Comparison of ENCODE assay signal across 1 cellular context in genomic region chr11:75554258-75555022, GRCh38.
TF ChIP-seq lines count a peak whose summit lies in the region.

No MANE protein-coding gene starts in this region.

TF ChIP-seq in K562, 482 proteins besides CTCF, POLR2A, EP300 and RAD21 (continued from another document and continues in another):
- TF ChIP-seq DEAF1 (CRISPR knock-in tag; IDR thresholded peaks at IDR 0.05) (no peak), FOXJ3 (CRISPR knock-in tag; IDR thresholded peaks at IDR 0.05) (no peak), ZNF511 (CRISPR knock-in tag; IDR thresholded peaks at IDR 0.05) (no peak), KDM4B (IDR thresholded peaks at IDR 0.05; ENCODE audit: borderline replicate concordance in 2 of 2, low read depth in 1 of 2) (no peak), NRF1 (conservative IDR thresholded peaks at IDR 0.05 in 1 of 2, IDR thresholded peaks at IDR 0.05 in 1 of 2) (peak; percentile 77 to 82), NFIC (IDR thresholded peaks at IDR 0.05) (peak; percentile 97), BRD4 (IDR thresholded peaks at IDR 0.05) (peak; percentile 36; the same call in 1 of the 2 replicates), AFF4 (CRISPR knock-in tag; IDR thresholded peaks at IDR 0.05) (no peak), MLX (CRISPR knock-in tag; conservative IDR thresholded peaks at IDR 0.05) (no peak), ZNF764 (CRISPR knock-in tag; IDR thresholded peaks at IDR 0.05; ENCODE audit: low read depth) (no peak), MGA (IDR thresholded peaks at IDR 0.05) (no peak; the same call in 1 of the 2 replicates), TBL1XR1 (IDR thresholded peaks at IDR 0.05; ENCODE audit: low read length in 2 of 2) (no peak), KLF10 (CRISPR knock-in tag; IDR thresholded peaks at IDR 0.05) (no peak), FOS (IDR thresholded peaks at IDR 0.05; ENCODE audit: extremely low read depth, insufficient read length) (peak; percentile 46), ZNF512 (tag; IDR thresholded peaks at IDR 0.05) (no peak), CBFA2T3 (IDR thresholded peaks at IDR 0.05) (peak; percentile 39; the same call in 1 of the 2 replicates), TCF3 (CRISPR knock-in tag; IDR thresholded peaks at IDR 0.05) (peak; percentile 40; the same call in 1 of the 2 replicates), MYC (IDR thresholded peaks at IDR 0.05; ENCODE audit: low read depth, low read length) (peak; percentile 87), MYC (CRISPR knock-in tag; IDR thresholded peaks at IDR 0.05; ENCODE audit: borderline replicate concordance, low read depth) (no peak), HSF4 (CRISPR knock-in tag; IDR thresholded peaks at IDR 0.05; ENCODE audit: borderline replicate concordance) (0 out of 2 replicates have a peak, but pooled peaks have one; percentile 69), STAG1 (CRISPR knock-in tag; IDR thresholded peaks at IDR 0.05; ENCODE audit: borderline replicate concordance) (no peak), CBX8 (IDR thresholded peaks at IDR 0.05; ENCODE audit: borderline replicate concordance, extremely low read depth, low read depth, low read length, poor library complexity, severe bottlenecking) (no peak), ATF7 (IDR thresholded peaks at IDR 0.05) (peak; percentile 78), ZNF583 (CRISPR knock-in tag; IDR thresholded peaks at IDR 0.05) (no peak), ID3 (CRISPR knock-in tag; IDR thresholded peaks at IDR 0.05) (no peak), ID3 (tag; IDR thresholded peaks at IDR 0.05) (peak; percentile 65; the same call in 1 of the 2 replicates), HMG20B (CRISPR knock-in tag; IDR thresholded peaks at IDR 0.05) (no peak), SMAD4 (CRISPR knock-in tag; conservative IDR thresholded peaks at IDR 0.05) (peak; percentile 78), CCNT2 (IDR thresholded peaks at IDR 0.05; ENCODE audit: borderline replicate concordance, extremely low read depth, insufficient read length, low read depth, low read length) (peak; percentile 51), MTA3 (IDR thresholded peaks at IDR 0.05; ENCODE audit: borderline replicate concordance) (peak; percentile 78; the same call in 1 of the 2 replicates), ZNF644 (tag; IDR thresholded peaks at IDR 0.05; ENCODE audit: low read depth) (no peak), ZBED1 (IDR thresholded peaks at IDR 0.05) (no peak), DPF2 (IDR thresholded peaks at IDR 0.05) (peak; percentile 21; the same call in 1 of the 2 replicates), CREM (IDR thresholded peaks at IDR 0.05; ENCODE audit: low read depth) (0 out of 2 replicates have a peak, but pooled peaks have one; percentile 27), NR2C1 (IDR thresholded peaks at IDR 0.05) (no peak), NR2C1 (tag; IDR thresholded peaks at IDR 0.05) (peak; percentile 73), PTRF (tag; IDR thresholded peaks at IDR 0.05) (no peak), DMBX1 (CRISPR knock-in tag; IDR thresholded peaks at IDR 0.05; ENCODE audit: borderline replicate concordance) (peak; percentile 79), PKNOX1 (IDR thresholded peaks at IDR 0.05) (no peak)
